Comparison of ENCODE assay signal across 1 cellular context in the genomic region with DNA sequence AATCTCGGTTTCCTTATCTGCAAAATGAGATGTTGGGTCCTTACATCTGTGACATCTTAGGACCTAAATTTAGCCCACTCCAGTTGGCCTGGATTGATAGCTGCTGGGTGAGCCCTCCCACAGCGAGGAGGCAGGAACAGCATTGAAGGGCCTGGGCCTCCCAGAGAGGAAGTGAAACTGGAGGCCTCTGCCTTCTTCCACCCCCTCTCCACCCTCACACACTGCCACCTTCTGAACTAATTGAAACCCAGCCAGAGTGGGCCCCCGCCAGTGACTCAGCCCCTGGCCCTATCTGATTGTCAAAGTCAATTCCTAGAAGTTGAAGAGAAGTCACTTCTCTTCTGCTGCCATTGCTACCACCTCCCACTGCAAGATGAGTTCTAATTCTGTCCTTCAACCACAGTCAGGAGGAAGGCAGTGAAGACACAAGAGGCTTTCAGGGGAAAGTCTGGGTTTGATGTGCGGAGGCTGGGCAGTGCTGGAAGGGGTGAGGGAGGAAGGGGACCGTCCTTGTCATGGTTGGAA.
A peak's percentile ranks its signal among the peaks of the same experiment; 100 is the strongest.
TF ChIP-seq lines count a peak whose summit lies in the region.

No MANE protein-coding gene starts in this region.

TF ChIP-seq in K562, 482 proteins besides CTCF, POLR2A, EP300 and RAD21 (continued from another document and continues in another):
- TF ChIP-seq, protein P1, sequence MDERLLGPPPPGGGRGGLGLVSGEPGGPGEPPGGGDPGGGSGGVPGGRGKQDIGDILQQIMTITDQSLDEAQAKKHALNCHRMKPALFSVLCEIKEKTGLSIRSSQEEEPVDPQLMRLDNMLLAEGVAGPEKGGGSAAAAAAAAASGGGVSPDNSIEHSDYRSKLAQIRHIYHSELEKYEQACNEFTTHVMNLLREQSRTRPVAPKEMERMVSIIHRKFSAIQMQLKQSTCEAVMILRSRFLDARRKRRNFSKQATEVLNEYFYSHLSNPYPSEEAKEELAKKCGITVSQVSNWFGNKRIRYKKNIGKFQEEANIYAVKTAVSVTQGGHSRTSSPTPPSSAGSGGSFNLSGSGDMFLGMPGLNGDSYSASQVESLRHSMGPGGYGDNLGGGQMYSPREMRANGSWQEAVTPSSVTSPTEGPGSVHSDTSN (CRISPR knock-in tag; IDR thresholded peaks at IDR 0.05; ENCODE audit: low read depth) = no peak
- TF ChIP-seq, protein P1 (tag; conservative IDR thresholded peaks at IDR 0.05; ENCODE audit: low read depth) = peak; percentile 33; the same call in 1 of the 2 replicates
- peak; percentile 94 for TF ChIP-seq CBFA2T3 (IDR thresholded peaks at IDR 0.05)
- TF ChIP-seq BCOR (IDR thresholded peaks at IDR 0.05) = peak; percentile 45; the same call in 1 of the 2 replicates
- TF ChIP-seq, protein P2, sequence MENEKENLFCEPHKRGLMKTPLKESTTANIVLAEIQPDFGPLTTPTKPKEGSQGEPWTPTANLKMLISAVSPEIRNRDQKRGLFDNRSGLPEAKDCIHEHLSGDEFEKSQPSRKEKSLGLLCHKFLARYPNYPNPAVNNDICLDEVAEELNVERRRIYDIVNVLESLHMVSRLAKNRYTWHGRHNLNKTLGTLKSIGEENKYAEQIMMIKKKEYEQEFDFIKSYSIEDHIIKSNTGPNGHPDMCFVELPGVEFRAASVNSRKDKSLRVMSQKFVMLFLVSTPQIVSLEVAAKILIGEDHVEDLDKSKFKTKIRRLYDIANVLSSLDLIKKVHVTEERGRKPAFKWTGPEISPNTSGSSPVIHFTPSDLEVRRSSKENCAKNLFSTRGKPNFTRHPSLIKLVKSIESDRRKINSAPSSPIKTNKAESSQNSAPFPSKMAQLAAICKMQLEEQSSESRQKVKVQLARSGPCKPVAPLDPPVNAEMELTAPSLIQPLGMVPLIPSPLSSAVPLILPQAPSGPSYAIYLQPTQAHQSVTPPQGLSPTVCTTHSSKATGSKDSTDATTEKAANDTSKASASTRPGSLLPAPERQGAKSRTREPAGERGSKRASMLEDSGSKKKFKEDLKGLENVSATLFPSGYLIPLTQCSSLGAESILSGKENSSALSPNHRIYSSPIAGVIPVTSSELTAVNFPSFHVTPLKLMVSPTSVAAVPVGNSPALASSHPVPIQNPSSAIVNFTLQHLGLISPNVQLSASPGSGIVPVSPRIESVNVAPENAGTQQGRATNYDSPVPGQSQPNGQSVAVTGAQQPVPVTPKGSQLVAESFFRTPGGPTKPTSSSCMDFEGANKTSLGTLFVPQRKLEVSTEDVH (IDR thresholded peaks at IDR 0.05; ENCODE audit: low read depth, partially characterized antibody) = peak; percentile 35
- TF ChIP-seq TAF1 (IDR thresholded peaks at IDR 0.05; ENCODE audit: control insufficient read depth, extremely low read depth, insufficient read depth, low read length, severe bottlenecking) = peak; percentile 24
- no peak for TF ChIP-seq YBX1 (IDR thresholded peaks at IDR 0.05)
- TF ChIP-seq STAT5A (IDR thresholded peaks at IDR 0.05; ENCODE audit: borderline replicate concordance, low read length) = peak; percentile 91
- TF ChIP-seq MBD2 (IDR thresholded peaks at IDR 0.05; ENCODE audit: borderline replicate concordance, low read depth) = peak; percentile 15; the same call in 1 of the 2 replicates
- TF ChIP-seq, protein P3, sequence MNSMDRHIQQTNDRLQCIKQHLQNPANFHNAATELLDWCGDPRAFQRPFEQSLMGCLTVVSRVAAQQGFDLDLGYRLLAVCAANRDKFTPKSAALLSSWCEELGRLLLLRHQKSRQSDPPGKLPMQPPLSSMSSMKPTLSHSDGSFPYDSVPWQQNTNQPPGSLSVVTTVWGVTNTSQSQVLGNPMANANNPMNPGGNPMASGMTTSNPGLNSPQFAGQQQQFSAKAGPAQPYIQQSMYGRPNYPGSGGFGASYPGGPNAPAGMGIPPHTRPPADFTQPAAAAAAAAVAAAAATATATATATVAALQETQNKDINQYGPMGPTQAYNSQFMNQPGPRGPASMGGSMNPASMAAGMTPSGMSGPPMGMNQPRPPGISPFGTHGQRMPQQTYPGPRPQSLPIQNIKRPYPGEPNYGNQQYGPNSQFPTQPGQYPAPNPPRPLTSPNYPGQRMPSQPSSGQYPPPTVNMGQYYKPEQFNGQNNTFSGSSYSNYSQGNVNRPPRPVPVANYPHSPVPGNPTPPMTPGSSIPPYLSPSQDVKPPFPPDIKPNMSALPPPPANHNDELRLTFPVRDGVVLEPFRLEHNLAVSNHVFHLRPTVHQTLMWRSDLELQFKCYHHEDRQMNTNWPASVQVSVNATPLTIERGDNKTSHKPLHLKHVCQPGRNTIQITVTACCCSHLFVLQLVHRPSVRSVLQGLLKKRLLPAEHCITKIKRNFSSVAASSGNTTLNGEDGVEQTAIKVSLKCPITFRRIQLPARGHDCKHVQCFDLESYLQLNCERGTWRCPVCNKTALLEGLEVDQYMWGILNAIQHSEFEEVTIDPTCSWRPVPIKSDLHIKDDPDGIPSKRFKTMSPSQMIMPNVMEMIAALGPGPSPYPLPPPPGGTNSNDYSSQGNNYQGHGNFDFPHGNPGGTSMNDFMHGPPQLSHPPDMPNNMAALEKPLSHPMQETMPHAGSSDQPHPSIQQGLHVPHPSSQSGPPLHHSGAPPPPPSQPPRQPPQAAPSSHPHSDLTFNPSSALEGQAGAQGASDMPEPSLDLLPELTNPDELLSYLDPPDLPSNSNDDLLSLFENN (IDR thresholded peaks at IDR 0.05; ENCODE audit: low read depth in 2 of 2, low read length in 2 of 2) = peak in 1 of 2 experiments; percentile 5; a peak in 1 of 4 replicates
- peak in 1 of 3 experiments; percentile 57 for TF ChIP-seq YY1 (IDR thresholded peaks at IDR 0.05; ENCODE audit: borderline replicate concordance in 1 of 3, control insufficient read depth in 1 of 3, extremely low read depth in 1 of 3, insufficient read depth in 3 of 3, insufficient read length in 1 of 3, insufficient replicate concordance in 2 of 3, low read depth in 1 of 3, low read length in 2 of 3)
- TF ChIP-seq, protein P4, sequence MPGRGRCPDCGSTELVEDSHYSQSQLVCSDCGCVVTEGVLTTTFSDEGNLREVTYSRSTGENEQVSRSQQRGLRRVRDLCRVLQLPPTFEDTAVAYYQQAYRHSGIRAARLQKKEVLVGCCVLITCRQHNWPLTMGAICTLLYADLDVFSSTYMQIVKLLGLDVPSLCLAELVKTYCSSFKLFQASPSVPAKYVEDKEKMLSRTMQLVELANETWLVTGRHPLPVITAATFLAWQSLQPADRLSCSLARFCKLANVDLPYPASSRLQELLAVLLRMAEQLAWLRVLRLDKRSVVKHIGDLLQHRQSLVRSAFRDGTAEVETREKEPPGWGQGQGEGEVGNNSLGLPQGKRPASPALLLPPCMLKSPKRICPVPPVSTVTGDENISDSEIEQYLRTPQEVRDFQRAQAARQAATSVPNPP (IDR thresholded peaks at IDR 0.05; ENCODE audit: borderline replicate concordance, insufficient read depth, insufficient read length) = no peak
- peak; percentile 28; the same call in 1 of the 2 replicates for TF ChIP-seq RUNX1 (IDR thresholded peaks at IDR 0.05; ENCODE audit: low read depth)
- TF ChIP-seq SAFB2 (IDR thresholded peaks at IDR 0.05; ENCODE audit: borderline replicate concordance, low read depth, low read length, severe bottlenecking) = no peak
- peak; percentile 96 for TF ChIP-seq RNF2 (IDR thresholded peaks at IDR 0.05)
- no peak for TF ChIP-seq RAD51 (IDR thresholded peaks at IDR 0.05; ENCODE audit: borderline replicate concordance, low read depth)
- 0 out of 2 replicates have a peak, but pooled peaks have one; percentile 13 for TF ChIP-seq ZBTB7A (IDR thresholded peaks at IDR 0.05; ENCODE audit: borderline replicate concordance, control insufficient read depth, low read depth, low read length)
- TF ChIP-seq, protein P5, sequence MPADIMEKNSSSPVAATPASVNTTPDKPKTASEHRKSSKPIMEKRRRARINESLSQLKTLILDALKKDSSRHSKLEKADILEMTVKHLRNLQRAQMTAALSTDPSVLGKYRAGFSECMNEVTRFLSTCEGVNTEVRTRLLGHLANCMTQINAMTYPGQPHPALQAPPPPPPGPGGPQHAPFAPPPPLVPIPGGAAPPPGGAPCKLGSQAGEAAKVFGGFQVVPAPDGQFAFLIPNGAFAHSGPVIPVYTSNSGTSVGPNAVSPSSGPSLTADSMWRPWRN (IDR thresholded peaks at IDR 0.05; ENCODE audit: low read depth) = peak; percentile 82
- no peak for TF ChIP-seq GTF2F1 (IDR thresholded peaks at IDR 0.05; ENCODE audit: low read depth, low read length)
- TF ChIP-seq, protein P6, sequence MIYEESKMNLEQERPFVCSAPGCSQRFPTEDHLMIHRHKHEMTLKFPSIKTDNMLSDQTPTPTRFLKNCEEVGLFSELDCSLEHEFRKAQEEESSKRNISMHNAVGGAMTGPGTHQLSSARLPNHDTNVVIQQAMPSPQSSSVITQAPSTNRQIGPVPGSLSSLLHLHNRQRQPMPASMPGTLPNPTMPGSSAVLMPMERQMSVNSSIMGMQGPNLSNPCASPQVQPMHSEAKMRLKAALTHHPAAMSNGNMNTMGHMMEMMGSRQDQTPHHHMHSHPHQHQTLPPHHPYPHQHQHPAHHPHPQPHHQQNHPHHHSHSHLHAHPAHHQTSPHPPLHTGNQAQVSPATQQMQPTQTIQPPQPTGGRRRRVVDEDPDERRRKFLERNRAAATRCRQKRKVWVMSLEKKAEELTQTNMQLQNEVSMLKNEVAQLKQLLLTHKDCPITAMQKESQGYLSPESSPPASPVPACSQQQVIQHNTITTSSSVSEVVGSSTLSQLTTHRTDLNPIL (CRISPR knock-in tag; IDR thresholded peaks at IDR 0.05) = no peak
- peak; percentile 72 for TF ChIP-seq SP1 (CRISPR knock-in tag; IDR thresholded peaks at IDR 0.05)
- peak; percentile 68 for TF ChIP-seq CREM (IDR thresholded peaks at IDR 0.05; ENCODE audit: low read depth)
- no peak for TF ChIP-seq THRAP3 (IDR thresholded peaks at IDR 0.05; ENCODE audit: borderline replicate concordance)
- no peak for TF ChIP-seq CREB1 (IDR thresholded peaks at IDR 0.05)
- TF ChIP-seq CREB1 (CRISPR knock-in tag; IDR thresholded peaks at IDR 0.05) = no peak
- TF ChIP-seq CBFA2T2 (conservative IDR thresholded peaks at IDR 0.05) = peak; percentile 87
- TF ChIP-seq BACH1 (tag; IDR thresholded peaks at IDR 0.05) = peak; percentile 69
- peak; percentile 95 for TF ChIP-seq LEF1 (IDR thresholded peaks at IDR 0.05)
- TF ChIP-seq SIRT6 (IDR thresholded peaks at IDR 0.05; ENCODE audit: low read depth, low read length) = no peak
- TF ChIP-seq MTA2 (IDR thresholded peaks at IDR 0.05; ENCODE audit: low read depth) = peak; percentile 65
- TF ChIP-seq TCF3 (CRISPR knock-in tag; IDR thresholded peaks at IDR 0.05) = peak; percentile 94
- TF ChIP-seq GATAD2B (IDR thresholded peaks at IDR 0.05; ENCODE audit: borderline replicate concordance) = peak; percentile 95; the same call in 1 of the 2 replicates
- peak; percentile 96 for TF ChIP-seq ARID1B (IDR thresholded peaks at IDR 0.05)
- no peak for TF ChIP-seq ZNF12 (CRISPR knock-in tag; IDR thresholded peaks at IDR 0.05)
- TF ChIP-seq, protein P7, sequence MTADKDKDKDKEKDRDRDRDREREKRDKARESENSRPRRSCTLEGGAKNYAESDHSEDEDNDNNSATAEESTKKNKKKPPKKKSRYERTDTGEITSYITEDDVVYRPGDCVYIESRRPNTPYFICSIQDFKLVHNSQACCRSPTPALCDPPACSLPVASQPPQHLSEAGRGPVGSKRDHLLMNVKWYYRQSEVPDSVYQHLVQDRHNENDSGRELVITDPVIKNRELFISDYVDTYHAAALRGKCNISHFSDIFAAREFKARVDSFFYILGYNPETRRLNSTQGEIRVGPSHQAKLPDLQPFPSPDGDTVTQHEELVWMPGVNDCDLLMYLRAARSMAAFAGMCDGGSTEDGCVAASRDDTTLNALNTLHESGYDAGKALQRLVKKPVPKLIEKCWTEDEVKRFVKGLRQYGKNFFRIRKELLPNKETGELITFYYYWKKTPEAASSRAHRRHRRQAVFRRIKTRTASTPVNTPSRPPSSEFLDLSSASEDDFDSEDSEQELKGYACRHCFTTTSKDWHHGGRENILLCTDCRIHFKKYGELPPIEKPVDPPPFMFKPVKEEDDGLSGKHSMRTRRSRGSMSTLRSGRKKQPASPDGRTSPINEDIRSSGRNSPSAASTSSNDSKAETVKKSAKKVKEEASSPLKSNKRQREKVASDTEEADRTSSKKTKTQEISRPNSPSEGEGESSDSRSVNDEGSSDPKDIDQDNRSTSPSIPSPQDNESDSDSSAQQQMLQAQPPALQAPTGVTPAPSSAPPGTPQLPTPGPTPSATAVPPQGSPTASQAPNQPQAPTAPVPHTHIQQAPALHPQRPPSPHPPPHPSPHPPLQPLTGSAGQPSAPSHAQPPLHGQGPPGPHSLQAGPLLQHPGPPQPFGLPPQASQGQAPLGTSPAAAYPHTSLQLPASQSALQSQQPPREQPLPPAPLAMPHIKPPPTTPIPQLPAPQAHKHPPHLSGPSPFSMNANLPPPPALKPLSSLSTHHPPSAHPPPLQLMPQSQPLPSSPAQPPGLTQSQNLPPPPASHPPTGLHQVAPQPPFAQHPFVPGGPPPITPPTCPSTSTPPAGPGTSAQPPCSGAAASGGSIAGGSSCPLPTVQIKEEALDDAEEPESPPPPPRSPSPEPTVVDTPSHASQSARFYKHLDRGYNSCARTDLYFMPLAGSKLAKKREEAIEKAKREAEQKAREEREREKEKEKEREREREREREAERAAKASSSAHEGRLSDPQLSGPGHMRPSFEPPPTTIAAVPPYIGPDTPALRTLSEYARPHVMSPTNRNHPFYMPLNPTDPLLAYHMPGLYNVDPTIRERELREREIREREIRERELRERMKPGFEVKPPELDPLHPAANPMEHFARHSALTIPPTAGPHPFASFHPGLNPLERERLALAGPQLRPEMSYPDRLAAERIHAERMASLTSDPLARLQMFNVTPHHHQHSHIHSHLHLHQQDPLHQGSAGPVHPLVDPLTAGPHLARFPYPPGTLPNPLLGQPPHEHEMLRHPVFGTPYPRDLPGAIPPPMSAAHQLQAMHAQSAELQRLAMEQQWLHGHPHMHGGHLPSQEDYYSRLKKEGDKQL (CRISPR knock-in tag; IDR thresholded peaks at IDR 0.05; ENCODE audit: borderline replicate concordance) = no peak
